In the genomic region with DNA sequence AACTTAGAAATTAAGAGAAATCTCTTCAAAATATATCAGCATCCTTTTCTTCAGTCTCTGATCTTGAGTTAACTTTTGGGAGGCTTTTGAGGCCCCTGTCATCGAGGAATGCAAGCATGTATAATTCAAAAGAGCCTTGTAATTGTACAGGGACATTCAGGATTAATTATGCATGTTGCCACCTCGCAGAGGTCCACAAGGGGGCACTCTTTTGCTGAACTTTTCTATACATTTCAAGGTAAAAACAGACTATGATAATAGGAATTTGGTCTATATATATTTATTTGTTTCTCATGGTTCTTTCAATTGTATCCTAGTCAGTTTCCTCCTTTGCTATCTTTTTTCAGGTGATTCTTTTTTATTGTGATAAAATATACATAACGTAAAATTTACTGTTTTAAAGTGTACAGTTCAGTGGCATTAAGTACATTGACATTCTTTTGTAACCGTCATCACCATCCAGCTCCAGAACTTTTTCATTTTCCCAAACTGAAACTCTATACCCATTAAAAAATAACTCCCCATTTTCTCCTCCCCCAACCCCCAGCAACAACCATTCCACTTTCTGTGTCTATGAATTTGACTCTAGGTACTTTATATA, we compare ENCODE assay signal across 8 cellular contexts. TPM values are rescaled to one million over a fixed set of nuclear protein-coding genes. Genes with fewer than 3 reads are reported as not detected.
DNase-seq lines count a peak whose midpoint lies in the region; ATAC-seq and TF ChIP-seq lines count a peak whose summit lies in the region.

No MANE protein-coding gene starts in this region.

- peak; percentile 83 to 86 for TF ChIP-seq CTCF in Caco-2 (IDR thresholded peaks at IDR 0.05; ENCODE audit: insufficient read depth in 1 of 2, low read depth in 1 of 2, low read length in 1 of 2, severe bottlenecking in 1 of 2, unreplicated experiment in 1 of 2)

- DNase-seq in Caco-2 (peak; percentile 41 to 57), NOMO-1 treated with DMSO at 0.1 percent for 48 hours (lab: John Stamatoyannopoulos, UW; ENCODE audit: unreplicated experiment) (peak; percentile 64), head of caudate nucleus (peak in 41 of 42 donors; percentile 7 to 76 (median 59)), renal cortical epithelial cell (ENCODE audit: low read depth) (peak; percentile 45)
- DNase-seq in activated T-cell treated with anti-CD3 and anti-CD28 coated beads, Interleukin-2, amount 50 U/mL, for 48 hours: peak; percentile 62 to 67

- H3K27ac Mint-ChIP-seq in Caco-2 (ENCODE audit: unreplicated experiment): no peak overlapping the region

- H3K9me3 ChIP-seq in Caco-2: no peaks in the 10 kb centered on the region

- no peaks in the 10 kb centered on the region for H3K27me3 Mint-ChIP-seq in Caco-2 (ENCODE audit: insufficient read depth, unreplicated experiment)

- no peak overlapping the region for H3K4me3 Mint-ChIP-seq in Caco-2 (ENCODE audit: unreplicated experiment)

- no peak overlapping the region for H3K4me3 ChIP-seq in Caco-2 (ENCODE audit: low read depth, low read length)

- no peaks in the 10 kb centered on the region for H3K4me1 ChIP-seq in Caco-2

- no peaks in the 10 kb centered on the region for H3K36me3 Mint-ChIP-seq in Caco-2 (ENCODE audit: insufficient read depth, unreplicated experiment)

- no peaks in the 10 kb centered on the region for H3K36me3 ChIP-seq in Caco-2 (ENCODE audit: control insufficient read depth, insufficient read depth, low read length)

- no peaks in the 10 kb centered on the region for H3K9me3 Mint-ChIP-seq in Caco-2 (ENCODE audit: unreplicated experiment)

- CTCF ChIA-PET in Caco-2 (lab: Charles Lee): no interaction called here

- no peaks in the 10 kb centered on the region for H3K27me3 ChIP-seq in Caco-2 (replicated peaks; ENCODE audit: control insufficient read depth, insufficient read depth, low read length)

- POLR2A ChIA-PET in Caco-2 (lab: Charles Lee): no interaction called here

- no TSS peak for BruUV-seq in Caco-2 (replicated peaks; lab: Mats Ljungman, UMichigan)

- intact Hi-C loops in Caco-2 (cut with micrococcal nuclease; ENCODE audit: unreplicated experiment) (loop anchor here (1.0 to 5.0 kb wide), 2 partner anchors 116 to 224 kb away; no protein-coding TSS in a partner anchor), head of caudate nucleus (cut with DNase I) (no loop called here)

- ATAC-seq in HG02588 (IDR thresholded peaks at IDR 0.05; ENCODE audit: unreplicated experiment) (peak; percentile 40), GM18511 (IDR thresholded peaks at IDR 0.05; ENCODE audit: unreplicated experiment) (no peak), HG02973 (IDR thresholded peaks at IDR 0.05; ENCODE audit: unreplicated experiment) (no peak)

- no peaks in the 10 kb centered on the region for H3K4me1 Mint-ChIP-seq in Caco-2 (ENCODE audit: low read depth, unreplicated experiment)

RNA-seq across cellular contexts. Expression of a gene that starts 47.0 kb away (rescaled TPM):
- total RNA-seq in Caco-2 (2022): 2.5 and 3.0 TPM in 2 replicates
- total RNA-seq in renal cortical epithelial cell: 11.0 and 12.9 TPM in 2 replicates
